ENCODE assay signal across 19 cellular contexts in the genomic region with DNA sequence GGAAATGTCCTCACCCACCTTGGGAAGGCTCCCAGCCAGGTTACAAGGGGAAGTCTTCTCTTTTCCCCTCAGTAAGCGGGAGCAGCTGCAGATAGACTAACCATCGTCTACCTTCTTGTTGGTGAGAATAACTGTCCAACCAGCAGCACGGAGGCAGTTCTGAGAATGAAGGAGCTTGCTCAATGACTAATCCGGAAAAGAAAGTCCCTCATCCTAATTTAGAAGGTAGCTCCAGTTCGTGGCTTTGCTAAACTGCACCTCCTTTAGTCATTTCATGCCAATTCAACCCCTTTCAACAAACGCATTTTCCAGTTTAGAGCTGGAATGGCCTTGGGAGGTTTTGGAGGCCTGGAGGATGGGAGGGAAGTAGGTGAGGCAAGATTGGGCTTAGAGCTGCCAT.
DNase-seq lines count a peak whose midpoint lies in the region; ATAC-seq and TF ChIP-seq lines count a peak whose summit lies in the region.
"Had no signal": no experiment of that assay in that cellular context is flagged by ENCODE, and none has a peak within 500 bp of the region (broad histone marks: within the 10 kb centered on the region; RNA-seq: fewer than 3 reads in every experiment).

No MANE protein-coding gene starts in this region.

- DNase-seq in GM12865 (ENCODE audit: low read depth) (peak; percentile 78), M059J (ENCODE audit: low read depth) (peak; percentile 37), adipocyte (ENCODE audit: low read depth) (peak; percentile 18), DMS53 (lab: John Stamatoyannopoulos, UW) (no peak), NK-92 (lab: John Stamatoyannopoulos, UW; ENCODE audit: unreplicated experiment) (no peak)
- DNase-seq: activated CD4-positive, alpha-beta T cell treated with anti-CD3 and anti-CD28 coated beads, Interleukin-2, amount 10 ng/mL, durations not matched to agents 7 days and 5 days; activated T-cell treated with anti-CD3 and anti-CD28 coated beads, Interleukin-2, amount 50 U/mL, for 24 hours; adrenal gland; BE2C; central memory CD4-positive, alpha-beta T cell; effector memory CD4-positive, alpha-beta T cell; hypothalamus; NCI-H1092; NCI-H2107; NCI-H774; retina had no signal

- H3K4me1 ChIP-seq in adipocyte (ENCODE audit: control insufficient read depth, insufficient read depth, low read length) = peaks cover 4% of the 10 kb centered on the region

- H3K9ac ChIP-seq in adipocyte (ENCODE audit: low read length) = no peak overlapping the region

- TF ChIP-seq POLR2A in GM18505 (IDR thresholded peaks at IDR 0.05; ENCODE audit: borderline replicate concordance, extremely low read depth, insufficient read depth, insufficient read length) = no peak

- ATAC-seq in HG02840 (IDR thresholded peaks at IDR 0.05; ENCODE audit: low FRiP score, unreplicated experiment) (peak; percentile 33), GM18505 (IDR thresholded peaks at IDR 0.05; ENCODE audit: unreplicated experiment) (no peak)
- ATAC-seq: HCT116 had no signal

- TF ChIP-seq CTCF in GM12865 (IDR thresholded peaks at IDR 0.05; ENCODE audit: insufficient read depth, low read depth, low read length, missing control alignments) = no peak

- H3K27me3 ChIP-seq in adipocyte (replicated peaks; ENCODE audit: control insufficient read depth, insufficient read depth, low read length) = no peaks in the 10 kb centered on the region
- H3K27me3 ChIP-seq: adrenal gland, BE2C had no signal

- peaks cover 4% of the 10 kb centered on the region for H3K9me3 ChIP-seq in adipocyte (ENCODE audit: control insufficient read depth, low read length)
- H3K9me3 ChIP-seq: adrenal gland, BE2C had no signal

- no peaks in the 10 kb centered on the region for H3K36me3 ChIP-seq in adipocyte (ENCODE audit: control insufficient read depth, insufficient read depth, low read length, severe bottlenecking)
- H3K36me3 ChIP-seq: adrenal gland, BE2C had no signal

- H3K4me3 ChIP-seq in GM12865 (ENCODE audit: low read depth, low read length) = no peak overlapping the region
- no peak overlapping the region for H3K4me3 ChIP-seq in adipocyte (ENCODE audit: low read length)
- H3K4me3 ChIP-seq: adrenal gland had no signal

Comparison
In these comparisons a context has a peak if more than half of its experiments do, and no peak if none do; other contexts are left out.
1. DNase-seq: peak in GM12865 (single experiment), M059J (single experiment) and adipocyte (single experiment); none in DMS53 (single experiment) and NK-92 (single experiment).